ENCODE assay signal across 8 cellular contexts in the genomic region with DNA sequence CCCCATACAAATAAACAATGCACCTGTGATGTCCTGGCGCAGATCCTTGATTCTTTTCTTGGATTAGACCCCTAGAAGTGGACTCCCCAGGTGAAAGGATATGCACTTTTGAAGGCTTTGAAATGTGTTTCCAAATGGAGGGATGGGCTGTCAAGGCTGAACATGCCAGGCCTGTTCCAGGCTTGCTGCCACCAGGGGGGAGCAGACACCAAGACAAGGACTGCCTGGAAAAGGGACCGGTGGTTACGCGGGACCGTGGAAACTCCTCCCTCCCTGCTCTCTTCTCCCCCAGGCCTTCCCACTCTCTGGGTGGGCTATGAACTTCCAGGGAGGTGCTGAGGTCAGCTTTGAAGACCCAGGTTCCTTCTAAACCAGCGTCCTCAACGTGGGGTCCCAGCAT. TPM values are rescaled to one million over a fixed set of nuclear protein-coding genes. Genes with fewer than 3 reads are reported as not detected.
DNase-seq lines count a peak whose midpoint lies in the region; ATAC-seq and TF ChIP-seq lines count a peak whose summit lies in the region.

No MANE protein-coding gene starts in this region.

- no peaks in the 10 kb centered on the region for H3K36me3 Mint-ChIP-seq in endothelial cell (ENCODE audit: low read depth, unreplicated experiment)

- peak; percentile 66 for TF ChIP-seq CTCF in endothelial cell (IDR thresholded peaks at IDR 0.05; ENCODE audit: unreplicated experiment)

- no peaks in the 10 kb centered on the region for H3K4me1 Mint-ChIP-seq in endothelial cell (ENCODE audit: unreplicated experiment)

- ATAC-seq in HG03175 (IDR thresholded peaks at IDR 0.05; ENCODE audit: unreplicated experiment) (no peak), GM18873 (IDR thresholded peaks at IDR 0.05; ENCODE audit: low FRiP score, unreplicated experiment) (no peak)

- DNase-seq in NCI-H524 (lab: John Stamatoyannopoulos, UW) = peak; percentile 27 to 66
- no peak for DNase-seq in NCI-H524 treated with DMSO at 0.1 percent for 48 hours (lab: John Stamatoyannopoulos, UW)
- peak; percentile 11 for DNase-seq in NCI-H460 (ENCODE audit: extremely low read depth, low read depth)
- peak; percentile 74 for DNase-seq in endothelial cell (ENCODE audit: low spot score)
- DNase-seq in renal cortical epithelial cell (ENCODE audit: low read depth) = peak; percentile 16
- no peak for DNase-seq in activated CD4-positive, alpha-beta T cell treated with anti-CD3 and anti-CD28 coated beads for 4 hours

- peaks cover 11% of the 10 kb centered on the region for H3K27me3 Mint-ChIP-seq in endothelial cell (ENCODE audit: unreplicated experiment)

- H3K27ac Mint-ChIP-seq in endothelial cell (ENCODE audit: unreplicated experiment) = no peak overlapping the region

- H3K4me3 Mint-ChIP-seq in endothelial cell (ENCODE audit: unreplicated experiment) = no peak overlapping the region

- no peaks in the 10 kb centered on the region for H3K9me3 Mint-ChIP-seq in endothelial cell (ENCODE audit: unreplicated experiment)

RNA-seq across cellular contexts. Expression of a gene that starts 12.7 kb away (rescaled TPM):
- not detected in 2 replicates for total RNA-seq in NCI-H460 (2014; rRNA removed; shearing (Covaris generic))
- polyA plus RNA-seq in NCI-H460 (2014; cell fraction: nucleus; rRNA removed) = not detected in 2 replicates
- total RNA-seq in endothelial cell (ENCODE audit: unreplicated experiment) (not detected), renal cortical epithelial cell (not detected in 2 replicates)

RNA-seq across cellular contexts. Expression of a gene that starts 22.3 kb away (rescaled TPM):
- total RNA-seq in NCI-H460 (2014; rRNA removed; shearing (Covaris generic)) = not detected in 2 replicates
- polyA plus RNA-seq in NCI-H460 (2014; cell fraction: nucleus; rRNA removed) = not detected in 2 replicates
- not detected for total RNA-seq in endothelial cell (ENCODE audit: unreplicated experiment)
- total RNA-seq in renal cortical epithelial cell = not detected in 2 replicates

RNA-seq across cellular contexts. Expression of a gene that starts 29.3 kb away (rescaled TPM):
- not detected in 2 replicates for total RNA-seq in NCI-H460 (2014; rRNA removed; shearing (Covaris generic))
- not detected in 2 replicates for polyA plus RNA-seq in NCI-H460 (2014; cell fraction: nucleus; rRNA removed)
- total RNA-seq in endothelial cell (ENCODE audit: unreplicated experiment) (not detected), renal cortical epithelial cell (not detected in 2 replicates)

RNA-seq across cellular contexts. Expression of a gene that starts 44.9 kb away (rescaled TPM):
- total RNA-seq in NCI-H460 (2014; rRNA removed; shearing (Covaris generic)) = 0.20 and 0.23 TPM in 2 replicates
- not detected in 2 replicates for polyA plus RNA-seq in NCI-H460 (2014; cell fraction: nucleus; rRNA removed)
- total RNA-seq in endothelial cell (ENCODE audit: unreplicated experiment) (10.7 TPM), renal cortical epithelial cell (136 and 159 TPM in 2 replicates)

Comparison
In these comparisons a context has a peak if more than half of its experiments do, and no peak if none do; other contexts are left out.
1. DNase-seq: peak in NCI-H524 (2 of 2), NCI-H460 (single experiment), endothelial cell (single experiment) and renal cortical epithelial cell (single experiment); none in NCI-H524 treated with DMSO at 0.1 percent for 48 hours (single experiment) and activated CD4-positive, alpha-beta T cell treated with anti-CD3 and anti-CD28 coated beads for 4 hours (0 of 2).